8 cellular contexts compared by ENCODE assay signal in the genomic region with DNA sequence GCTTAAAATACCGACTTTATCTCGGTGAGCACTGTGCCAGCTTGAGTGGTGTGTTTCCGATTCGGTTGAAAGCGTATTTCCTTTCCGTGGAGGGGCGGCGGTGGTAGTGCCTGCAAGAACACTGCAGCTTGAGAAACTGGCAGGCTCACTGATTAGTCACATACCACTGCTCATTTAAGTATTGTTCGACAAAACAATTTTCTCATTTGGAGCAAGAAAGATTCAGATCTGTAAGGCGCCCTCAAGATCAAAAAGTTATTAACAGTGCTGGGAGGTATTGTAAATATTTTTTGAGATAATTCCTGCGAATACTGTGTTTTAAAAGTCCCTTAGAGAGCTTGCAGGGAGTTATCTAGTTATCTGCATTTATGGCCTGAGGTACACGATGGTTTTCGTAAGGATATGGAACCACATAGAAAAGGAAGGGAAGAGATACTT. TPM values are rescaled to one million over a fixed set of nuclear protein-coding genes. Genes with fewer than 3 reads are reported as not detected.
A peak's percentile ranks its signal among the peaks of the same experiment; 100 is the strongest.
DNase-seq lines count a peak whose midpoint lies in the region; TF ChIP-seq lines count a peak whose summit lies in the region.

No MANE protein-coding gene starts in this region.

- peak overlapping the region; percentile 97 for H3K4me3 Mint-ChIP-seq in endothelial cell (ENCODE audit: unreplicated experiment)

- CTCF ChIA-PET in HEK293T (lab: Yijun Ruan, JAX), result interaction anchor here (0.9 to 4.0 kb wide), 4 partner anchors 9 to 66 kb away, joined by 3 to 23 read pairs (median 6); no protein-coding TSS in a partner anchor

- H3K27me3 Mint-ChIP-seq in endothelial cell (ENCODE audit: unreplicated experiment), result no peaks in the 10 kb centered on the region

- H3K9me3 Mint-ChIP-seq in endothelial cell (ENCODE audit: unreplicated experiment), result no peaks in the 10 kb centered on the region

- peaks cover 5% of the 10 kb centered on the region for H3K36me3 Mint-ChIP-seq in endothelial cell (ENCODE audit: low read depth, unreplicated experiment)

- peaks cover 46% of the 10 kb centered on the region for H3K4me1 Mint-ChIP-seq in endothelial cell (ENCODE audit: unreplicated experiment)

- POLR2A ChIA-PET in HEK293T (lab: Yijun Ruan, JAX), result interaction anchor here (1.0 to 2.9 kb wide), 14 partner anchors 9 to 136 kb away, joined by 3 to 20 read pairs (median 5); no protein-coding TSS in a partner anchor

- no peak for TF ChIP-seq CTCF in endothelial cell (IDR thresholded peaks at IDR 0.05; ENCODE audit: unreplicated experiment)

- H3K27ac Mint-ChIP-seq in endothelial cell (ENCODE audit: unreplicated experiment), result peak overlapping the region; percentile 96

- DNase-seq in activated gamma-delta T cell treated with Interleukin-2 at 50 U/mL for 16 hours, result peak; percentile 70
- no peak for DNase-seq in activated gamma-delta T cell (lab: John Stamatoyannopoulos, UW)
- peak; percentile 28 for DNase-seq in NOMO-1 treated with DMSO at 0.1 percent for 48 hours (lab: John Stamatoyannopoulos, UW; ENCODE audit: unreplicated experiment)
- peak; percentile 67 for DNase-seq in activated CD8-positive, alpha-beta memory T cell treated with anti-CD3 and anti-CD28 coated beads, Interleukin-2, amount 50 U/mL, for 1 hour (ENCODE audit: extremely low read depth)
- peak; percentile 57 for DNase-seq in endothelial cell (ENCODE audit: low spot score)
- DNase-seq in midbrain (lab: John Stamatoyannopoulos, UW), result peak; percentile 28
- peak; percentile 43 for DNase-seq in stimulated activated CD8-positive, alpha-beta memory T cell treated with anti-CD3 and anti-CD28 coated beads, Interleukin-12 subunit alpha, Interleukin-12 subunit beta, amount 100 ng/mL, for 4 hours (ENCODE audit: low read depth)
- no peak for DNase-seq in HEK293T (ENCODE audit: extremely low spot score)

TF ChIP-seq in HEK293T, 16 proteins besides CTCF, POLR2A, EP300 and RAD21:
- TF ChIP-seq ZNF384 (IDR thresholded peaks at IDR 0.05), result no peak
- TF ChIP-seq CTBP1 (IDR thresholded peaks at IDR 0.05; ENCODE audit: borderline replicate concordance), result no peak
- no peak for TF ChIP-seq NFRKB (IDR thresholded peaks at IDR 0.05)
- TF ChIP-seq L3MBTL2 (conservative IDR thresholded peaks at IDR 0.05), result no peak
- no peak for TF ChIP-seq FOXK2 (IDR thresholded peaks at IDR 0.05)
- no peak for TF ChIP-seq SUZ12 (IDR thresholded peaks at IDR 0.05)
- TF ChIP-seq BHLHE40 (IDR thresholded peaks at IDR 0.05; ENCODE audit: borderline replicate concordance), result no peak
- no peak for TF ChIP-seq SP1 (IDR thresholded peaks at IDR 0.05)
- no peak for TF ChIP-seq HDGF (IDR thresholded peaks at IDR 0.05; ENCODE audit: borderline replicate concordance)
- no peak for TF ChIP-seq TARDBP (IDR thresholded peaks at IDR 0.05)
- no peak for TF ChIP-seq FOXM1 (IDR thresholded peaks at IDR 0.05; ENCODE audit: borderline replicate concordance)
- TF ChIP-seq ARNT (IDR thresholded peaks at IDR 0.05), result no peak
- TF ChIP-seq FOXA1 (IDR thresholded peaks at IDR 0.05), result no peak
- TF ChIP-seq, protein P1, sequence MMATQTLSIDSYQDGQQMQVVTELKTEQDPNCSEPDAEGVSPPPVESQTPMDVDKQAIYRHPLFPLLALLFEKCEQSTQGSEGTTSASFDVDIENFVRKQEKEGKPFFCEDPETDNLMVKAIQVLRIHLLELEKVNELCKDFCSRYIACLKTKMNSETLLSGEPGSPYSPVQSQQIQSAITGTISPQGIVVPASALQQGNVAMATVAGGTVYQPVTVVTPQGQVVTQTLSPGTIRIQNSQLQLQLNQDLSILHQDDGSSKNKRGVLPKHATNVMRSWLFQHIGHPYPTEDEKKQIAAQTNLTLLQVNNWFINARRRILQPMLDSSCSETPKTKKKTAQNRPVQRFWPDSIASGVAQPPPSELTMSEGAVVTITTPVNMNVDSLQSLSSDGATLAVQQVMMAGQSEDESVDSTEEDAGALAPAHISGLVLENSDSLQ (IDR thresholded peaks at IDR 0.05), result no peak
- TF ChIP-seq ELF4 (IDR thresholded peaks at IDR 0.05), result no peak

RNA-seq across cellular contexts. Expression of gene MAPK14, which starts 1.3 kb away (rescaled TPM):
- total RNA-seq in endothelial cell (ENCODE audit: unreplicated experiment), result 73.2 TPM

RNA-seq across cellular contexts. Expression of gene SLC26A8, which starts 4.5 kb away (rescaled TPM):
- total RNA-seq in endothelial cell (ENCODE audit: unreplicated experiment), result 0.97 TPM

Comparison
In these comparisons a context has a peak if more than half of its experiments do, and no peak if none do; other contexts are left out.
1. DNase-seq: peak in activated gamma-delta T cell treated with Interleukin-2 at 50 U/mL for 16 hours (single experiment), NOMO-1 treated with DMSO at 0.1 percent for 48 hours (single experiment), activated CD8-positive, alpha-beta memory T cell treated with anti-CD3 and anti-CD28 coated beads, Interleukin-2, amount 50 U/mL, for 1 hour (single experiment), endothelial cell (single experiment), midbrain (single experiment) and stimulated activated CD8-positive, alpha-beta memory T cell treated with anti-CD3 and anti-CD28 coated beads, Interleukin-12 subunit alpha, Interleukin-12 subunit beta, amount 100 ng/mL, for 4 hours (single experiment); none in activated gamma-delta T cell (single experiment) and HEK293T (single experiment).